ENCODE assay signal across 16 cellular contexts in genomic region chr2:176123847-176124273, GRCh38. TPM values are rescaled to one million over a fixed set of nuclear protein-coding genes. Genes with fewer than 3 reads are reported as not detected.
DNase-seq lines count a peak whose midpoint lies in the region; ATAC-seq, FAIRE-seq and TF ChIP-seq lines count a peak whose summit lies in the region.
"Had no signal": no experiment of that assay in that cellular context is flagged by ENCODE, and none has a peak within 500 bp of the region (broad histone marks: within the 10 kb centered on the region; RNA-seq: fewer than 3 reads in every experiment).

No MANE protein-coding gene starts in this region.

- FAIRE-seq in H1 (lab: Jason Lieb, UNC), result no peak
- FAIRE-seq: TTC549 had no signal

- POLR2A ChIA-PET in AG04449 (lab: Yijun Ruan, JAX) (no interaction called here), H1 (lab: Charles Lee; ENCODE audit: partially characterized antibody) (interaction anchor here (0.9 kb wide), 1 partner anchor 48 kb away, joined by 6 read pairs; no protein-coding TSS in a partner anchor)

- TF ChIP-seq POLR2A in H1 (IDR thresholded peaks at IDR 0.05; ENCODE audit: control extremely low read depth in 1 of 2, low read depth in 2 of 2, low read length in 2 of 2), result no peak

- H3K9me3 ChIP-seq in H1 (ENCODE audit: insufficient read depth in 2 of 2, low read depth in 1 of 2, low read length in 1 of 2), result no peaks in the 10 kb centered on the region; a peak in 1 of 4 replicates
- H3K9me3 ChIP-seq in osteoblast (ENCODE audit: low read depth, low read length), result no peaks in the 10 kb centered on the region
- H3K9me3 ChIP-seq: left lung, tibial nerve had no signal

- H3K79me2 ChIP-seq in H1 (ENCODE audit: control insufficient read depth in 1 of 2, insufficient read depth in 2 of 2, low read length in 2 of 2) (no peaks in the 10 kb centered on the region), osteoblast (ENCODE audit: insufficient read depth, low read length) (no peaks in the 10 kb centered on the region)

- no peak overlapping the region for H2BK12ac ChIP-seq in H1 (ENCODE audit: low read depth, low read length)

- no peak overlapping the region for H3K56ac ChIP-seq in H1 (replicated peaks; ENCODE audit: insufficient read length, low read depth, low read length)

- H3K4me2 ChIP-seq in H1 (ENCODE audit: insufficient read depth in 1 of 2, low read depth in 2 of 2, low read length in 2 of 2), result peak overlapping the region in 1 of 2 experiments; percentile 56; a peak in 1 of 4 replicates
- H3K4me2 ChIP-seq in osteoblast (ENCODE audit: insufficient read depth, low read length), result peak overlapping the region; percentile 87

- 8% methylated on average over 20 of the region's 21 CpGs; no CpG with 5 or more reads in 1 of the 2 experiments for WGBS in H1 (ENCODE audit: extremely low coverage in 1 of 2, insufficient coverage in 1 of 2, insufficient read length in 1 of 2, insufficient replicate concordance in 2 of 2, low coverage in 1 of 2, low lambda C conversion rate in 2 of 2, missing lambda C conversion rate in 1 of 2), 2 experiments

- TF ChIP-seq RAD21 in H1 (IDR thresholded peaks at IDR 0.05 in 1 of 2, conservative IDR thresholded peaks at IDR 0.05 in 1 of 2; ENCODE audit: low read depth in 2 of 2, low read length in 2 of 2), result no peak

- no peak overlapping the region for H2AK5ac ChIP-seq in H1 (ENCODE audit: low read depth, low read length)

- no peak overlapping the region for H3K23ac ChIP-seq in H1 (ENCODE audit: insufficient read length)

- TF ChIP-seq CTCF in AG04449 (IDR thresholded peaks at IDR 0.05; ENCODE audit: insufficient read depth, low read length, missing control alignments), result no peak
- TF ChIP-seq CTCF in H1 (IDR thresholded peaks at IDR 0.05; ENCODE audit: control extremely low read depth in 1 of 3, insufficient read depth in 1 of 3, low read depth in 1 of 3, low read length in 3 of 3), result no peak
- no peak for TF ChIP-seq CTCF in osteoblast (IDR thresholded peaks at IDR 0.05; ENCODE audit: extremely low read depth, low read depth, low read length)

- no peak overlapping the region for H4K5ac ChIP-seq in H1 (ENCODE audit: insufficient read length, low read depth, low read length)

- no peak overlapping the region for H4K91ac ChIP-seq in H1 (replicated peaks; ENCODE audit: insufficient read length, low read length)

- no peak overlapping the region for H3K4ac ChIP-seq in H1 (replicated peaks; ENCODE audit: insufficient read length, low read depth, low read length)

- no peak overlapping the region for H3K14ac ChIP-seq in H1 (ENCODE audit: insufficient read length)

- H2BK15ac ChIP-seq in H1 (ENCODE audit: low read length), result no peak overlapping the region

- H3K9ac ChIP-seq in H1 (replicated peaks in 1 of 4; ENCODE audit: extremely low read depth in 1 of 4, low read depth in 3 of 4, low read length in 3 of 4), result no peak overlapping the region

- no peak overlapping the region for H4K8ac ChIP-seq in H1 (ENCODE audit: extremely low read depth, insufficient read depth, low read length)

- H3K18ac ChIP-seq in H1 (ENCODE audit: extremely low read depth, low read length), result no peak overlapping the region

- no peaks in the 10 kb centered on the region for H3K79me1 ChIP-seq in H1 (ENCODE audit: low read depth, low read length)

- H2BK120ac ChIP-seq in H1 (replicated peaks; ENCODE audit: low read depth, low read length), result no peak overlapping the region

- H2BK5ac ChIP-seq in H1 (ENCODE audit: low read depth, low read length), result no peak overlapping the region

- H3K36me3 ChIP-seq in H1 (ENCODE audit: control insufficient read depth in 2 of 4, insufficient read depth in 4 of 4, low read length in 3 of 4), result peaks cover 0 to 22% (median 0%) of the 10 kb centered on the region in 4 experiments; a peak in 1 of 8 replicates
- H3K36me3 ChIP-seq in osteoblast (ENCODE audit: insufficient read depth, low read length), result no peaks in the 10 kb centered on the region
- H3K36me3 ChIP-seq: left lung, tibial nerve had no signal

- DNase-seq in AG04449 (ENCODE audit: low read depth, low spot score), result no peak
- peak; percentile 13 for DNase-seq in ELF-1 (ENCODE audit: low read depth, low spot score)
- DNase-seq in H1 (ENCODE audit: low read depth in 1 of 2, low spot score in 2 of 2), result peak in 1 of 2 experiments; percentile 45
- no peak for DNase-seq in osteoblast (ENCODE audit: insufficient read length, low spot score, missing footprints)
- no peak for DNase-seq in SK-N-DZ (ENCODE audit: low spot score)
- DNase-seq in effector CD8-positive, alpha-beta T cell (lab: John Stamatoyannopoulos, UW), result no peak
- DNase-seq in HuH-7.5 (ENCODE audit: low spot score), result no peak
- DNase-seq: KG1, NCI-H2081 had no signal

- H3K27ac ChIP-seq in H1 (ENCODE audit: low read depth, low read length) (no peak overlapping the region), osteoblast (ENCODE audit: low read depth, low read length) (no peak overlapping the region)
- H3K27ac ChIP-seq: left lung had no signal

- CTCF ChIA-PET in AG04449 (lab: Yijun Ruan, JAX), result interaction anchor here (2.4 to 30.2 kb wide), 5 partner anchors 13 to 1039 kb away, joined by 14 to 1421 read pairs (median 74); no protein-coding TSS in a partner anchor
- CTCF ChIA-PET in H1 (lab: Charles Lee; ENCODE audit: partially characterized antibody), result interaction anchor here (0.7 to 6.2 kb wide), 5 partner anchors 12 to 529 kb away, joined by 3 to 72 read pairs (median 13); no protein-coding TSS in a partner anchor

- ATAC-seq in HG02885 (IDR thresholded peaks at IDR 0.05; ENCODE audit: poor library complexity, unreplicated experiment), result no peak
- ATAC-seq: HCT116 had no signal

- H2BK20ac ChIP-seq in H1 (ENCODE audit: low read length), result no peak overlapping the region

- H3K4me1 ChIP-seq in H1 (replicated peaks in 1 of 4; ENCODE audit: control insufficient read depth in 3 of 4, insufficient read depth in 4 of 4, low read length in 3 of 4), result peaks cover 0 to 14% (median 9%) of the 10 kb centered on the region in 4 experiments; a peak in 6 of 7 replicates
- peaks cover 18% of the 10 kb centered on the region for H3K4me1 ChIP-seq in osteoblast (ENCODE audit: insufficient read depth, low read length)

- peaks cover 94 to 100% (median 99%) of the 10 kb centered on the region in 4 experiments for H3K27me3 ChIP-seq in H1 (replicated peaks in 1 of 4; ENCODE audit: control insufficient read depth in 3 of 4, extremely low read depth in 1 of 4, insufficient read depth in 3 of 4, low read length in 3 of 4)
- peaks cover 54% of the 10 kb centered on the region for H3K27me3 ChIP-seq in osteoblast (ENCODE audit: insufficient read depth, low read length)

- peak overlapping the region; percentile 63 for H3K4me3 ChIP-seq in AG04449 (ENCODE audit: low read depth, low read length)
- no peak overlapping the region for H3K4me3 ChIP-seq in H1 (ENCODE audit: extremely low read depth in 1 of 4, insufficient read depth in 2 of 4, low read depth in 3 of 4, low read length in 4 of 4)
- H3K4me3 ChIP-seq in osteoblast (ENCODE audit: insufficient read depth, low read length), result peak overlapping the region; percentile 76
- H3K4me3 ChIP-seq: left lung had no signal

- TF ChIP-seq EP300 in H1 (IDR thresholded peaks at IDR 0.05; ENCODE audit: borderline replicate concordance in 1 of 2, low read depth in 2 of 2, low read length in 2 of 2), result no peak

- H4K20me1 ChIP-seq in H1 (replicated peaks in 1 of 2; ENCODE audit: control insufficient read depth in 1 of 2, insufficient read depth in 2 of 2, low read length in 2 of 2) (peaks cover 26 to 37% of the 10 kb centered on the region in 2 experiments), osteoblast (ENCODE audit: insufficient read depth, low read length) (no peaks in the 10 kb centered on the region)

- peaks cover 2% of the 10 kb centered on the region; the same call in 1 of the 2 replicates for H3K23me2 ChIP-seq in H1 (ENCODE audit: low read depth, low read length)

- no peak overlapping the region for H2AFZ ChIP-seq in H1 (ENCODE audit: low read length)
- no peak overlapping the region for H2AFZ ChIP-seq in osteoblast (ENCODE audit: low read length)

RNA-seq across cellular contexts. Expression of gene HOXD9, which starts 1.3 kb away (rescaled TPM):
- total RNA-seq in H1 (2021; fragmentation: NEBNext Ultra II Directional; extraction: Animal tissue kit (Norgen Biotek cat#: 25700)), result not detected in 2 replicates
- polyA plus RNA-seq in H1 (2011; rRNA removed), result not detected in 2 replicates
- polyA plus RNA-seq in H1 (2011; cell fraction: cytosol; rRNA removed), result not detected
- polyA plus RNA-seq in H1 (2011; cell fraction: nucleus; rRNA removed), result not detected
- not detected in 4 replicates for polyA plus RNA-seq in H1 (2012, experiment 1 of 2)
- not detected for polyA plus RNA-seq in H1 (2012, experiment 2 of 2)
- polyA plus RNA-seq in H1 (2013, experiment 1 of 2), result not detected
- polyA plus RNA-seq in H1 (2013, experiment 2 of 2), result not detected
- not detected in 2 replicates for polyA minus RNA-seq in H1 (2011; rRNA and poly(A)+ RNA removed)
- not detected for polyA minus RNA-seq in H1 (2011; cell fraction: cytosol; rRNA and poly(A)+ RNA removed)
- not detected for polyA minus RNA-seq in H1 (2011; cell fraction: nucleus; rRNA and poly(A)+ RNA removed)
- total RNA-seq in osteoblast, result 0.36 and 0.59 TPM in 2 replicates
- polyA plus RNA-seq in SK-N-DZ (2014; cell fraction: cytosol; rRNA removed), result 20.1 and 20.4 TPM in 2 replicates
- polyA plus RNA-seq in SK-N-DZ (2014; cell fraction: nucleus; rRNA removed), result 15.7 and 22.6 TPM in 2 replicates
- total RNA-seq: pulmonary artery endothelial cell had no signal

RNA-seq across cellular contexts. Expression of gene HOXD8, which starts 5.6 kb away (rescaled TPM):
- total RNA-seq in H1 (2021; fragmentation: NEBNext Ultra II Directional; extraction: Animal tissue kit (Norgen Biotek cat#: 25700)), result not detected in 2 replicates
- polyA plus RNA-seq in H1 (2011; rRNA removed), result not detected in 2 replicates
- not detected for polyA plus RNA-seq in H1 (2011; cell fraction: cytosol; rRNA removed)
- polyA plus RNA-seq in H1 (2011; cell fraction: nucleus; rRNA removed), result not detected
- not detected in 4 replicates for polyA plus RNA-seq in H1 (2012, experiment 1 of 2)
- polyA plus RNA-seq in H1 (2012, experiment 2 of 2), result not detected
- polyA plus RNA-seq in H1 (2013, experiment 1 of 2), result not detected
- polyA plus RNA-seq in H1 (2013, experiment 2 of 2), result not detected
- polyA minus RNA-seq in H1 (2011; rRNA and poly(A)+ RNA removed), result not detected in 2 replicates
- not detected for polyA minus RNA-seq in H1 (2011; cell fraction: cytosol; rRNA and poly(A)+ RNA removed)
- polyA minus RNA-seq in H1 (2011; cell fraction: nucleus; rRNA and poly(A)+ RNA removed), result not detected
- 3.3 and 5.6 TPM in 2 replicates for total RNA-seq in osteoblast
- 28.1 and 35.4 TPM in 2 replicates for polyA plus RNA-seq in SK-N-DZ (2014; cell fraction: cytosol; rRNA removed)
- 28.0 and 35.7 TPM in 2 replicates for polyA plus RNA-seq in SK-N-DZ (2014; cell fraction: nucleus; rRNA removed)
- total RNA-seq: pulmonary artery endothelial cell had no signal

RNA-seq across cellular contexts. Expression of gene HOXD10, which starts 7.3 kb away (rescaled TPM):
- not detected in 2 replicates for total RNA-seq in H1 (2021; fragmentation: NEBNext Ultra II Directional; extraction: Animal tissue kit (Norgen Biotek cat#: 25700))
- not detected in 2 replicates for polyA plus RNA-seq in H1 (2011; rRNA removed)
- polyA plus RNA-seq in H1 (2011; cell fraction: cytosol; rRNA removed), result not detected
- polyA plus RNA-seq in H1 (2011; cell fraction: nucleus; rRNA removed), result not detected
- not detected in 4 replicates for polyA plus RNA-seq in H1 (2012, experiment 1 of 2)
- polyA plus RNA-seq in H1 (2012, experiment 2 of 2), result not detected
- polyA plus RNA-seq in H1 (2013, experiment 1 of 2), result not detected
- polyA plus RNA-seq in H1 (2013, experiment 2 of 2), result not detected
- polyA minus RNA-seq in H1 (2011; rRNA and poly(A)+ RNA removed), result not detected in 2 replicates
- not detected for polyA minus RNA-seq in H1 (2011; cell fraction: cytosol; rRNA and poly(A)+ RNA removed)
- not detected for polyA minus RNA-seq in H1 (2011; cell fraction: nucleus; rRNA and poly(A)+ RNA removed)
- total RNA-seq in osteoblast, result not detected in 2 replicates
- 8.5 and 8.7 TPM in 2 replicates for polyA plus RNA-seq in SK-N-DZ (2014; cell fraction: cytosol; rRNA removed)
- 5.2 and 6.5 TPM in 2 replicates for polyA plus RNA-seq in SK-N-DZ (2014; cell fraction: nucleus; rRNA removed)
- total RNA-seq: pulmonary artery endothelial cell had no signal

RNA-seq across cellular contexts. Expression of gene HOXD11, which starts 16.8 kb away (rescaled TPM):
- not detected in 2 replicates for total RNA-seq in H1 (2021; fragmentation: NEBNext Ultra II Directional; extraction: Animal tissue kit (Norgen Biotek cat#: 25700))
- polyA plus RNA-seq in H1 (2011; rRNA removed), result not detected in 2 replicates
- not detected for polyA plus RNA-seq in H1 (2011; cell fraction: cytosol; rRNA removed)
- not detected for polyA plus RNA-seq in H1 (2011; cell fraction: nucleus; rRNA removed)
- polyA plus RNA-seq in H1 (2012, experiment 1 of 2), result not detected in 4 replicates
- not detected for polyA plus RNA-seq in H1 (2012, experiment 2 of 2)
- polyA plus RNA-seq in H1 (2013, experiment 1 of 2), result not detected
- polyA plus RNA-seq in H1 (2013, experiment 2 of 2), result not detected
- polyA minus RNA-seq in H1 (2011; rRNA and poly(A)+ RNA removed), result not detected in 2 replicates
- polyA minus RNA-seq in H1 (2011; cell fraction: cytosol; rRNA and poly(A)+ RNA removed), result not detected
- polyA minus RNA-seq in H1 (2011; cell fraction: nucleus; rRNA and poly(A)+ RNA removed), result not detected
- not detected in 2 replicates for total RNA-seq in osteoblast
- polyA plus RNA-seq in SK-N-DZ (2014; cell fraction: cytosol; rRNA removed), result 0.55 and 1.6 TPM in 2 replicates
- 0.55 TPM in 1 of 2 replicates, not detected in the other for polyA plus RNA-seq in SK-N-DZ (2014; cell fraction: nucleus; rRNA removed)
- total RNA-seq: left lung, pulmonary artery endothelial cell had no signal

RNA-seq across cellular contexts. Expression of gene HOXD12, which starts 24.3 kb away (rescaled TPM):
- not detected in 2 replicates for total RNA-seq in H1 (2021; fragmentation: NEBNext Ultra II Directional; extraction: Animal tissue kit (Norgen Biotek cat#: 25700))
- polyA plus RNA-seq in H1 (2011; rRNA removed), result not detected in 2 replicates
- not detected for polyA plus RNA-seq in H1 (2011; cell fraction: cytosol; rRNA removed)
- polyA plus RNA-seq in H1 (2011; cell fraction: nucleus; rRNA removed), result not detected
- not detected in 4 replicates for polyA plus RNA-seq in H1 (2012, experiment 1 of 2)
- polyA plus RNA-seq in H1 (2012, experiment 2 of 2), result not detected
- polyA plus RNA-seq in H1 (2013, experiment 1 of 2), result not detected
- not detected for polyA plus RNA-seq in H1 (2013, experiment 2 of 2)
- not detected in 2 replicates for polyA minus RNA-seq in H1 (2011; rRNA and poly(A)+ RNA removed)
- polyA minus RNA-seq in H1 (2011; cell fraction: cytosol; rRNA and poly(A)+ RNA removed), result not detected
- polyA minus RNA-seq in H1 (2011; cell fraction: nucleus; rRNA and poly(A)+ RNA removed), result not detected
- total RNA-seq in osteoblast, result not detected in 2 replicates
- not detected in 2 replicates for polyA plus RNA-seq in SK-N-DZ (2014; cell fraction: cytosol; rRNA removed)
- polyA plus RNA-seq in SK-N-DZ (2014; cell fraction: nucleus; rRNA removed), result not detected in 2 replicates
- total RNA-seq: glomerular endothelial cell, left lung, pulmonary artery endothelial cell, tibial nerve had no signal

Comparison
In these comparisons a context has a peak if more than half of its experiments do, and no peak if none do; other contexts are left out.
1. H3K4me3 ChIP-seq: peak in AG04449 (single experiment) and osteoblast (single experiment); none in H1 (0 of 4).